In genomic region chr16:24516900-24517669, GRCh38 we compare ENCODE assay signal across 1 cellular context.
TF ChIP-seq lines count a peak whose summit lies in the region.

No MANE protein-coding gene starts in this region.

TF ChIP-seq in HepG2, 621 proteins besides CTCF, POLR2A, EP300 and RAD21 (continued from another document and continues in another):
- TF ChIP-seq ZUFSP (CRISPR knock-in tag; IDR thresholded peaks at IDR 0.05; ENCODE audit: borderline replicate concordance) (no peak), BRD4 (CRISPR knock-in tag; IDR thresholded peaks at IDR 0.05) (no peak), AKAP8 (CRISPR knock-in tag; IDR thresholded peaks at IDR 0.05) (no peak), ZBTB3 (CRISPR knock-in tag; IDR thresholded peaks at IDR 0.05; ENCODE audit: borderline replicate concordance, low read depth) (no peak), ZNF788 (CRISPR knock-in tag; IDR thresholded peaks at IDR 0.05; ENCODE audit: borderline replicate concordance) (0 out of 2 replicates have a peak, but pooled peaks have one; percentile 29), SIX4 (CRISPR knock-in tag; IDR thresholded peaks at IDR 0.05) (no peak), WIZ (CRISPR knock-in tag; IDR thresholded peaks at IDR 0.05) (no peak), MIER3 (CRISPR knock-in tag; IDR thresholded peaks at IDR 0.05; ENCODE audit: borderline replicate concordance) (no peak), HDAC1 (CRISPR knock-in tag; IDR thresholded peaks at IDR 0.05) (no peak), ETV5 (CRISPR knock-in tag; IDR thresholded peaks at IDR 0.05; ENCODE audit: borderline replicate concordance) (no peak), ELF4 (CRISPR knock-in tag; IDR thresholded peaks at IDR 0.05; ENCODE audit: borderline replicate concordance) (no peak), JUND (CRISPR knock-in tag; IDR thresholded peaks at IDR 0.05) (no peak), ZHX2 (IDR thresholded peaks at IDR 0.05; ENCODE audit: low read depth) (no peak), ZHX2 (CRISPR knock-in tag; IDR thresholded peaks at IDR 0.05; ENCODE audit: borderline replicate concordance) (no peak), HOXA3 (CRISPR knock-in tag; IDR thresholded peaks at IDR 0.05) (peak; percentile 48; the same call in 1 of the 2 replicates), IKZF5 (CRISPR knock-in tag; IDR thresholded peaks at IDR 0.05) (peak; percentile 46; the same call in 1 of the 2 replicates), ZNF776 (CRISPR knock-in tag; IDR thresholded peaks at IDR 0.05) (no peak), ISX (CRISPR knock-in tag; conservative IDR thresholded peaks at IDR 0.05) (no peak), DMTF1 (CRISPR knock-in tag; IDR thresholded peaks at IDR 0.05) (no peak), E2F2 (CRISPR knock-in tag; IDR thresholded peaks at IDR 0.05; ENCODE audit: borderline replicate concordance) (0 out of 2 replicates have a peak, but pooled peaks have one; percentile 7), MTA1 (CRISPR knock-in tag; IDR thresholded peaks at IDR 0.05; ENCODE audit: borderline replicate concordance) (no peak), ZFP82 (CRISPR knock-in tag; IDR thresholded peaks at IDR 0.05; ENCODE audit: borderline replicate concordance) (no peak), ARNT2 (CRISPR knock-in tag; IDR thresholded peaks at IDR 0.05; ENCODE audit: low read depth) (peak; percentile 57; the same call in 1 of the 2 replicates), ZFP36L1 (CRISPR knock-in tag; IDR thresholded peaks at IDR 0.05) (no peak), DDIT3 (CRISPR knock-in tag; IDR thresholded peaks at IDR 0.05) (no peak), ZSCAN29 (CRISPR knock-in tag; conservative IDR thresholded peaks at IDR 0.05) (no peak), PRDM10 (CRISPR knock-in tag; IDR thresholded peaks at IDR 0.05; ENCODE audit: low read depth) (peak; percentile 70; the same call in 1 of the 2 replicates), SRSF4 (IDR thresholded peaks at IDR 0.05; ENCODE audit: low read depth, low read length, poor library complexity, severe bottlenecking) (no peak), TBX2 (CRISPR knock-in tag; IDR thresholded peaks at IDR 0.05; ENCODE audit: borderline replicate concordance) (peak; percentile 31; the same call in 1 of the 2 replicates), STAT5B (CRISPR knock-in tag; IDR thresholded peaks at IDR 0.05) (no peak), ZNF12 (CRISPR knock-in tag; IDR thresholded peaks at IDR 0.05) (no peak), PRPF4 (IDR thresholded peaks at IDR 0.05; ENCODE audit: low read depth, low read length, poor library complexity, severe bottlenecking) (no peak), HNF4G (IDR thresholded peaks at IDR 0.05; ENCODE audit: borderline replicate concordance, low read depth, low read length) (no peak), HNF4G (CRISPR knock-in tag; IDR thresholded peaks at IDR 0.05; ENCODE audit: borderline replicate concordance, low read depth) (no peak), YEATS4 (CRISPR knock-in tag; IDR thresholded peaks at IDR 0.05; ENCODE audit: borderline replicate concordance) (0 out of 2 replicates have a peak, but pooled peaks have one; percentile 22), SUZ12 (IDR thresholded peaks at IDR 0.05; ENCODE audit: low read depth, low read length) (no peak), HNRNPK (IDR thresholded peaks at IDR 0.05; ENCODE audit: low read depth, low read length, poor library complexity, severe bottlenecking) (no peak), IRF9 (CRISPR knock-in tag; IDR thresholded peaks at IDR 0.05; ENCODE audit: borderline replicate concordance) (0 out of 2 replicates have a peak, but pooled peaks have one; percentile 29), KMT2A (CRISPR knock-in tag; IDR thresholded peaks at IDR 0.05) (no peak), ZNF83 (CRISPR knock-in tag; IDR thresholded peaks at IDR 0.05; ENCODE audit: borderline replicate concordance) (no peak), TFAP4 (IDR thresholded peaks at IDR 0.05; ENCODE audit: borderline replicate concordance, low read depth) (no peak), GTF2F1 (IDR thresholded peaks at IDR 0.05; ENCODE audit: low read length) (no peak), ZNF557 (CRISPR knock-in tag; IDR thresholded peaks at IDR 0.05) (no peak), SMAD1 (CRISPR knock-in tag; IDR thresholded peaks at IDR 0.05; ENCODE audit: borderline replicate concordance, low read depth) (no peak), BATF2 (CRISPR knock-in tag; IDR thresholded peaks at IDR 0.05) (no peak), ZNF282 (IDR thresholded peaks at IDR 0.05; ENCODE audit: partially characterized antibody) (no peak), HOXA5 (CRISPR knock-in tag; IDR thresholded peaks at IDR 0.05) (peak; percentile 73; the same call in 1 of the 2 replicates)
